In genomic region chr14:31180299-31181051, GRCh38 we compare ENCODE assay signal across 21 cellular contexts.
"Had no signal": no experiment of that assay in that cellular context is flagged by ENCODE, and none has a peak within 500 bp of the region (broad histone marks: within the 10 kb centered on the region; RNA-seq: fewer than 3 reads in every experiment).

No MANE protein-coding gene starts in this region.

- DNase-seq: activated CD4-positive, alpha-beta T cell treated with anti-CD3 and anti-CD28 coated beads, Interleukin-2, amount 50 U/mL, for 4 hours; activated gamma-delta T cell treated with Interleukin-2 at 50 U/mL for 16 hours; activated naive CD8-positive, alpha-beta T cell treated with anti-CD3 and anti-CD28 coated beads, Interleukin-2, amount 10 ng/mL, durations not matched to agents 7 days and 5 days; activated T-cell treated with anti-CD3 and anti-CD28 coated beads for 4 hours; brain microvascular endothelial cell; erythroblast; foreskin melanocyte; hypothalamus; left ventricle myocardium inferior; mammary epithelial cell; spleen; transverse colon; uterus had no signal

- H3K9me3 ChIP-seq: left ventricle myocardium inferior, neutrophil, spleen, transverse colon, uterus had no signal

- H3K27me3 Mint-ChIP-seq: activated naive CD8-positive, alpha-beta T cell treated with anti-CD3 and anti-CD28 coated beads, Interleukin-2, amount 10 ng/mL, durations not matched to agents 7 days and 5 days; natural killer cell treated with Interleukin-12 subunit alpha and Interleukin-12 subunit beta and Interleukin-15 and Interleukin-18, amount 100 ng/mL, for 72 hours; stimulated activated naive CD8-positive, alpha-beta T cell treated with anti-CD3 and anti-CD28 coated beads, Interleukin-15, Interleukin-2, amounts not matched to agents 100 ng/mL and 50 ng/mL, for 24 hours had no signal

- H3K27me3 ChIP-seq: brain microvascular endothelial cell, neutrophil, spleen, transverse colon, uterus had no signal

- ATAC-seq: natural killer cell treated with Interleukin-12 subunit alpha and Interleukin-12 subunit beta and Interleukin-15 and Interleukin-18, amount 100 ng/mL, for 72 hours had no signal

- H3K36me3 ChIP-seq: uterus had no signal

- H3K4me3 Mint-ChIP-seq: activated naive CD8-positive, alpha-beta T cell treated with anti-CD3 and anti-CD28 coated beads, Interleukin-2, amount 10 ng/mL, durations not matched to agents 7 days and 5 days; activated T-helper 1 cell treated with anti-CD3 and anti-CD28 coated beads, Interleukin-12 subunit alpha, Interleukin-12 subunit beta, Interleukin-2, Interleukin-4 antibody, amounts not matched to agents 30 ng/mL and 10 ng/mL and 1 ng/mL, durations not matched to agents 14 hours and 24 hours and 36 hours; natural killer cell treated with Interleukin-12 subunit alpha and Interleukin-12 subunit beta and Interleukin-15 and Interleukin-18, amount 100 ng/mL, for 72 hours; stimulated activated naive CD8-positive, alpha-beta T cell treated with anti-CD3 and anti-CD28 coated beads, Interleukin-15, Interleukin-2, amounts not matched to agents 100 ng/mL and 50 ng/mL, for 24 hours; T-helper 1 cell treated with Interleukin-12 subunit alpha and Interleukin-12 subunit beta and Interleukin-4 antibody, amounts not matched to agents 30 μg/mL and 1 μg/mL, for 36 hours had no signal

- H3K4me1 ChIP-seq: left ventricle myocardium inferior, parathyroid adenoma, transverse colon, uterus had no signal

- H3K4me1 Mint-ChIP-seq: activated naive CD8-positive, alpha-beta T cell treated with anti-CD3 and anti-CD28 coated beads, Interleukin-2, amount 10 ng/mL, durations not matched to agents 7 days and 5 days had no signal

- H3K27ac Mint-ChIP-seq: activated naive CD8-positive, alpha-beta T cell treated with anti-CD3 and anti-CD28 coated beads, Interleukin-2, amount 10 ng/mL, durations not matched to agents 7 days and 5 days; activated T-helper 1 cell treated with anti-CD3 and anti-CD28 coated beads, Interleukin-12 subunit alpha, Interleukin-12 subunit beta, Interleukin-2, Interleukin-4 antibody, amounts not matched to agents 30 ng/mL and 10 ng/mL and 1 ng/mL, durations not matched to agents 14 hours and 24 hours and 36 hours; natural killer cell treated with Interleukin-12 subunit alpha and Interleukin-12 subunit beta and Interleukin-15 and Interleukin-18, amount 100 ng/mL, for 72 hours; stimulated activated naive CD8-positive, alpha-beta T cell treated with anti-CD3 and anti-CD28 coated beads, Interleukin-15, Interleukin-2, amounts not matched to agents 100 ng/mL and 50 ng/mL, for 24 hours; T-helper 1 cell treated with Interleukin-12 subunit alpha and Interleukin-12 subunit beta and Interleukin-4 antibody, amounts not matched to agents 30 μg/mL and 1 μg/mL, for 36 hours had no signal

- H2AFZ ChIP-seq: parathyroid adenoma had no signal

- H3K27ac ChIP-seq: brain microvascular endothelial cell, coronary artery, left ventricle myocardium inferior, neutrophil, parathyroid adenoma, spleen, transverse colon, uterus, VCaP had no signal

- H3K9me3 Mint-ChIP-seq: activated naive CD8-positive, alpha-beta T cell treated with anti-CD3 and anti-CD28 coated beads, Interleukin-2, amount 10 ng/mL, durations not matched to agents 7 days and 5 days; activated T-helper 1 cell treated with anti-CD3 and anti-CD28 coated beads, Interleukin-12 subunit alpha, Interleukin-12 subunit beta, Interleukin-2, Interleukin-4 antibody, amounts not matched to agents 30 ng/mL and 10 ng/mL and 1 ng/mL, durations not matched to agents 14 hours and 24 hours and 36 hours; natural killer cell treated with Interleukin-12 subunit alpha and Interleukin-12 subunit beta and Interleukin-15 and Interleukin-18, amount 100 ng/mL, for 72 hours; stimulated activated naive CD8-positive, alpha-beta T cell treated with anti-CD3 and anti-CD28 coated beads, Interleukin-15, Interleukin-2, amounts not matched to agents 100 ng/mL and 50 ng/mL, for 24 hours; T-helper 1 cell treated with Interleukin-12 subunit alpha and Interleukin-12 subunit beta and Interleukin-4 antibody, amounts not matched to agents 30 μg/mL and 1 μg/mL, for 36 hours had no signal

- H3K9ac ChIP-seq: parathyroid adenoma had no signal

- H3K4me3 ChIP-seq: coronary artery, left ventricle myocardium inferior, spleen, transverse colon, uterus had no signal
